In the genomic region with DNA sequence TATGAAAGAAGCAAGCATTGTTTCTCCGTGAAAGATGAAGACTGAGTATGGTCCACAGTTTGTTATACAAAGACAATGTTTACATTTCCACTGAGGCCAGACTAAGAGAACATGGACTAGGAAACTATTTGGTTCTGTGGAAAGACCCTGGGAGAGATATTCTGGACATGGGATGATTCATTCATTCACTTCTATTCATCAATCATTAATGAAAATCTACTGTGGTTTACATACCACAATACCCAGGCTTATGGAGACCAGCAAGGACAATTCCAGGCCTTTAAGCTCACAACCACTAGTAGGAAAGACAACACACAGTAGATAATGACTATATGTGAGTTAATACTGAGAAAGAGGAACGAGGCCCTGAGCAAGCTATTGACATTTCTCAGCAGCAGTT, we compare ENCODE assay signal across 20 cellular contexts.
DNase-seq lines count a peak whose midpoint lies in the region; ATAC-seq and TF ChIP-seq lines count a peak whose summit lies in the region.
"Had no signal": no experiment of that assay in that cellular context is flagged by ENCODE, and none has a peak within 500 bp of the region (broad histone marks: within the 10 kb centered on the region; RNA-seq: fewer than 3 reads in every experiment).

No MANE protein-coding gene starts in this region.

- in situ Hi-C loops in ACHN (cut with HindIII; ENCODE audit: low pct_ligation_motif_present, low pct_unique_long_range_greater_than_20kb, low sequenced_read_pairs): no loop called here

- H3K4me3 ChIP-seq in foreskin fibroblast (ENCODE audit: low read depth in 1 of 2, low read length in 2 of 2): no peak overlapping the region
- H3K4me3 ChIP-seq: A549, coronary artery, MG63, SK-N-MC had no signal

- DNase-seq in ACHN: peak; percentile 83
- DNase-seq in astrocyte of the hippocampus (ENCODE audit: low read depth, low spot score): peak; percentile 13
- no peak for DNase-seq in foreskin fibroblast
- DNase-seq in NCI-H128 (lab: John Stamatoyannopoulos, UW; ENCODE audit: unreplicated experiment): no peak
- DNase-seq in Kasumi-1 (lab: John Stamatoyannopoulos, UW): no peak
- DNase-seq: activated CD4-positive, alpha-beta T cell treated with anti-CD3 and anti-CD28 coated beads for 36 hours; anterior cingulate cortex; CD4-positive, alpha-beta T cell; DND-41; MG63; natural killer cell; NCI-H187 treated with DMSO at 0.1 percent for 48 hours; stimulated activated CD4-positive, alpha-beta T cell treated with anti-CD3 and anti-CD28 coated beads, Interleukin-12 subunit alpha, Interleukin-12 subunit beta, amount 100 ng/mL, for 4 hours; stimulated activated naive CD4-positive, alpha-beta T cell treated with Interleukin-2 at 50 U/mL for 16 hours had no signal

- no peak for TF ChIP-seq CTCF in foreskin fibroblast (IDR thresholded peaks at IDR 0.05; ENCODE audit: low read depth, low read length)

- ATAC-seq in GM19395 (IDR thresholded peaks at IDR 0.05; ENCODE audit: unreplicated experiment) (peak; percentile 71), HG03432 (IDR thresholded peaks at IDR 0.05; ENCODE audit: unreplicated experiment) (peak; percentile 72), HG02852 (IDR thresholded peaks at IDR 0.05; ENCODE audit: unreplicated experiment) (no peak)
- ATAC-seq: A549; activated CD4-positive, alpha-beta T cell treated with anti-CD3 and anti-CD28 coated beads for 36 hours; natural killer cell had no signal

Comparison
In these comparisons a context has a peak if more than half of its experiments do, and no peak if none do; other contexts are left out.
1. DNase-seq: peak in ACHN (single experiment) and astrocyte of the hippocampus (single experiment); none in foreskin fibroblast (0 of 2), NCI-H128 (single experiment) and Kasumi-1 (0 of 2).